Comparison of ENCODE assay signal across 11 cellular contexts in the genomic region with DNA sequence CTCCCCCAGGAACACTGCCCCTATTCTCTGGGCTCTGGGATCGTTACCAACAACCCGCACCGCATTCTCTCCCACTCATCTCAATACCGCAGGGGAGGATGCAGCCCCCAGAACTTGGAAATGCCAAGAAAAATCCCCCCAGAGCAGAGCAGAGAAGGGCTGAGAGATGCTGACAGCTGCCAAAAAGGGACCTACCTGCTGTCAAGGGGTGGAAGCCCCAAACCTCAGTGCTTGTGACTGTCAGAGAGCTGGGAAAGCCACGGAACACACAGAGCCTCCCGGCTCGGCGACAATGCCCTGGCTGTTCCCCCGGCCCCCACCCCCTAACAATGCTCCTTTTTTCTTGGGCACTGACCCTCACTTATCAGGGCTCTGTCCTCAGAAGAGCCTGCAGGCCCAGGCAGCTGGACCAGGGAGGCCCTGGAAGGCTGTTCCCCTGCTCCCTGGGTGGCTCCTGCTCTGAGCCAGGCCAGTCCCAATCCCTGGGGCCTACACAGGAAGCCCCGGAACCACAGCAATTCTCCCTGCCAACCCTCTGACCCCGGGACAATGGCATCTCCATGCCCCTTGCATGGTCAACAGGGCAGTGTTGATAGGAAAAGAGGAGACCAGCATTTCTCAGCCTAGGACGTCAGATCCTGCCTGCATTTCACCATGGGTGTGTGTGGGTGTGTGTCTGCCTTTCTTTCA.
DNase-seq lines count a peak whose midpoint lies in the region; ATAC-seq, FAIRE-seq and TF ChIP-seq lines count a peak whose summit lies in the region.
"Had no signal": no experiment of that assay in that cellular context is flagged by ENCODE, and none has a peak within 500 bp of the region (broad histone marks: within the 10 kb centered on the region; RNA-seq: fewer than 3 reads in every experiment).

No MANE protein-coding gene starts in this region.

- H3K9me3 ChIP-seq in fibroblast of lung (ENCODE audit: control insufficient read depth, insufficient read depth, low read depth, low read length): no peaks in the 10 kb centered on the region
- H3K9me3 ChIP-seq in osteoblast (ENCODE audit: low read depth, low read length): no peaks in the 10 kb centered on the region

- peak overlapping the region; percentile 37 for H3K9ac ChIP-seq in fibroblast of lung (ENCODE audit: insufficient read depth, low read length)

- peak overlapping the region; percentile 60 for H3K27ac Mint-ChIP-seq in activated CD8-positive, alpha-beta T cell treated with anti-CD3 and anti-CD28 coated beads for 36 hours
- peak overlapping the region in 2 of 7 donors; percentile 57 to 63 for H3K27ac Mint-ChIP-seq in CD14-positive monocyte
- no peak overlapping the region for H3K27ac Mint-ChIP-seq in activated T-helper 1 cell treated with anti-CD3 and anti-CD28 coated beads, Interleukin-12 subunit alpha, Interleukin-12 subunit beta, Interleukin-2, Interleukin-4 antibody, amounts not matched to agents 30 ng/mL and 10 ng/mL and 1 ng/mL, durations not matched to agents 14 hours and 24 hours and 36 hours
- H3K27ac Mint-ChIP-seq: nephron progenitor cell had no signal

- H2AFZ ChIP-seq in fibroblast of lung (ENCODE audit: low read length) (no peak overlapping the region), osteoblast (ENCODE audit: low read length) (no peak overlapping the region)

- H3K4me1 ChIP-seq in fibroblast of lung (ENCODE audit: control insufficient read depth, extremely low read depth, insufficient read depth, low read length) (peaks cover 12% of the 10 kb centered on the region), osteoblast (ENCODE audit: insufficient read depth, low read length) (peaks cover 20% of the 10 kb centered on the region)

- peaks cover 76% of the 10 kb centered on the region for H3K4me1 Mint-ChIP-seq in activated CD8-positive, alpha-beta T cell treated with anti-CD3 and anti-CD28 coated beads for 36 hours (ENCODE audit: low read depth)
- H3K4me1 Mint-ChIP-seq in CD14-positive monocyte: peaks cover 72% of the 10 kb centered on the region
- peaks cover 19% of the 10 kb centered on the region for H3K4me1 Mint-ChIP-seq in activated T-helper 1 cell treated with anti-CD3 and anti-CD28 coated beads, Interleukin-12 subunit alpha, Interleukin-12 subunit beta, Interleukin-2, Interleukin-4 antibody, amounts not matched to agents 30 ng/mL and 10 ng/mL and 1 ng/mL, durations not matched to agents 14 hours and 24 hours and 36 hours (ENCODE audit: low read depth)

- H3K36me3 ChIP-seq in fibroblast of lung (ENCODE audit: control insufficient read depth, insufficient read depth, low read length) (no peaks in the 10 kb centered on the region), osteoblast (ENCODE audit: insufficient read depth, low read length) (no peaks in the 10 kb centered on the region)

- no peak overlapping the region for H3K4me3 Mint-ChIP-seq in activated CD8-positive, alpha-beta T cell treated with anti-CD3 and anti-CD28 coated beads for 36 hours
- no peak overlapping the region for H3K4me3 Mint-ChIP-seq in CD14-positive monocyte
- H3K4me3 Mint-ChIP-seq in activated T-helper 1 cell treated with anti-CD3 and anti-CD28 coated beads, Interleukin-12 subunit alpha, Interleukin-12 subunit beta, Interleukin-2, Interleukin-4 antibody, amounts not matched to agents 30 ng/mL and 10 ng/mL and 1 ng/mL, durations not matched to agents 14 hours and 24 hours and 36 hours: no peak overlapping the region
- H3K4me3 Mint-ChIP-seq: nephron progenitor cell had no signal

- H3K27me3 Mint-ChIP-seq in activated CD8-positive, alpha-beta T cell treated with anti-CD3 and anti-CD28 coated beads for 36 hours: no peaks in the 10 kb centered on the region
- H3K27me3 Mint-ChIP-seq in CD14-positive monocyte (ENCODE audit: low read depth in 3 of 3): peaks cover 0 to 5% (median 0%) of the 10 kb centered on the region in 3 donors
- H3K27me3 Mint-ChIP-seq in activated T-helper 1 cell treated with anti-CD3 and anti-CD28 coated beads, Interleukin-12 subunit alpha, Interleukin-12 subunit beta, Interleukin-2, Interleukin-4 antibody, amounts not matched to agents 30 ng/mL and 10 ng/mL and 1 ng/mL, durations not matched to agents 14 hours and 24 hours and 36 hours (ENCODE audit: insufficient read depth): no peaks in the 10 kb centered on the region

- H3K79me2 ChIP-seq in fibroblast of lung (ENCODE audit: control insufficient read depth, insufficient read depth, low read length) (no peaks in the 10 kb centered on the region), osteoblast (ENCODE audit: insufficient read depth, low read length) (no peaks in the 10 kb centered on the region)

- TF ChIP-seq POLR2A in GM12892 (IDR thresholded peaks at IDR 0.05; ENCODE audit: low read depth, low read length): no peak

- no peaks in the 10 kb centered on the region for H3K36me3 Mint-ChIP-seq in activated CD8-positive, alpha-beta T cell treated with anti-CD3 and anti-CD28 coated beads for 36 hours (ENCODE audit: low read depth)
- H3K36me3 Mint-ChIP-seq in CD14-positive monocyte: peaks cover 5 to 11% of the 10 kb centered on the region in 2 donors
- H3K36me3 Mint-ChIP-seq in activated T-helper 1 cell treated with anti-CD3 and anti-CD28 coated beads, Interleukin-12 subunit alpha, Interleukin-12 subunit beta, Interleukin-2, Interleukin-4 antibody, amounts not matched to agents 30 ng/mL and 10 ng/mL and 1 ng/mL, durations not matched to agents 14 hours and 24 hours and 36 hours (ENCODE audit: low read depth): no peaks in the 10 kb centered on the region

- intact Hi-C loops in activated CD8-positive, alpha-beta T cell treated with anti-CD3 and anti-CD28 coated beads for 36 hours (cut with micrococcal nuclease): no loop called here
- intact Hi-C loops in CD14-positive monocyte (cut with micrococcal nuclease): no loop called here
- intact Hi-C loops in activated T-helper 1 cell treated with anti-CD3 and anti-CD28 coated beads, Interleukin-12 subunit alpha, Interleukin-12 subunit beta, Interleukin-2, Interleukin-4 antibody, amounts not matched to agents 30 ng/mL and 10 ng/mL and 1 ng/mL, durations not matched to agents 14 hours and 24 hours and 36 hours (cut with micrococcal nuclease): no loop called here

- FAIRE-seq in GM12892 (lab: Jason Lieb, UNC): no peak
- FAIRE-seq: D721Med had no signal

- TF ChIP-seq CTCF in activated CD8-positive, alpha-beta T cell treated with anti-CD3 and anti-CD28 coated beads for 36 hours (IDR thresholded peaks at IDR 0.05): no peak
- TF ChIP-seq CTCF in fibroblast of lung (conservative IDR thresholded peaks at IDR 0.05 in 1 of 2, IDR thresholded peaks at IDR 0.05 in 1 of 2; ENCODE audit: low read depth in 1 of 2, low read length in 2 of 2) (no peak), osteoblast (IDR thresholded peaks at IDR 0.05; ENCODE audit: extremely low read depth, low read depth, low read length) (no peak), CD14-positive monocyte (IDR thresholded peaks at IDR 0.05) (no peak)

- no peaks in the 10 kb centered on the region for H3K27me3 ChIP-seq in fibroblast of lung (ENCODE audit: control insufficient read depth, insufficient read depth, low read length)
- no peaks in the 10 kb centered on the region for H3K27me3 ChIP-seq in osteoblast (ENCODE audit: insufficient read depth, low read length)

- peak overlapping the region; percentile 38 for H3K27ac ChIP-seq in fibroblast of lung (ENCODE audit: insufficient read depth, low read length)
- peak overlapping the region; percentile 50 for H3K27ac ChIP-seq in osteoblast (ENCODE audit: low read depth, low read length)

- H4K20me1 ChIP-seq in fibroblast of lung (ENCODE audit: control insufficient read depth, extremely low read depth, insufficient read depth, low read length) (no peaks in the 10 kb centered on the region), osteoblast (ENCODE audit: insufficient read depth, low read length) (peaks cover 4% of the 10 kb centered on the region)

- POLR2A ChIA-PET in activated CD8-positive, alpha-beta T cell treated with anti-CD3 and anti-CD28 coated beads for 36 hours (lab: Charles Lee): interaction anchor here (0.6 kb wide), 1 partner anchor 49 kb away, joined by 3 read pairs; no protein-coding TSS in a partner anchor

- ATAC-seq in activated CD8-positive, alpha-beta T cell treated with anti-CD3 and anti-CD28 coated beads for 36 hours: no peak

- no peaks in the 10 kb centered on the region for H3K9me3 Mint-ChIP-seq in activated CD8-positive, alpha-beta T cell treated with anti-CD3 and anti-CD28 coated beads for 36 hours
- H3K9me3 Mint-ChIP-seq in CD14-positive monocyte: no peaks in the 10 kb centered on the region
- no peaks in the 10 kb centered on the region for H3K9me3 Mint-ChIP-seq in activated T-helper 1 cell treated with anti-CD3 and anti-CD28 coated beads, Interleukin-12 subunit alpha, Interleukin-12 subunit beta, Interleukin-2, Interleukin-4 antibody, amounts not matched to agents 30 ng/mL and 10 ng/mL and 1 ng/mL, durations not matched to agents 14 hours and 24 hours and 36 hours
- H3K9me3 Mint-ChIP-seq: nephron progenitor cell had no signal

- H3K4me2 ChIP-seq in fibroblast of lung (ENCODE audit: extremely low read depth, insufficient read depth, low read length): no peak overlapping the region
- H3K4me2 ChIP-seq in osteoblast (ENCODE audit: insufficient read depth, low read length): peak overlapping the region; percentile 24

- DNase-seq in CD1c-positive myeloid dendritic cell (ENCODE audit: extremely low spot score) (peak; percentile 37), fibroblast of lung (ENCODE audit: low read depth in 2 of 2) (peak; percentile 18 to 28), osteoblast (ENCODE audit: insufficient read length, low spot score, missing footprints) (peak; percentile 80), NCI-H1048 (lab: John Stamatoyannopoulos, UW) (no peak), GM12892 (ENCODE audit: insufficient read length) (no peak), CD14-positive monocyte (ENCODE audit: low spot score) (no peak)
- DNase-seq in activated CD8-positive, alpha-beta T cell treated with anti-CD3 and anti-CD28 coated beads for 36 hours: no peak
- no peak for DNase-seq in activated T-helper 1 cell treated with anti-CD3 and anti-CD28 coated beads, Interleukin-12 subunit alpha, Interleukin-12 subunit beta, Interleukin-2, Interleukin-4 antibody, amounts not matched to agents 30 ng/mL and 10 ng/mL and 1 ng/mL, durations not matched to agents 14 hours and 24 hours and 36 hours (ENCODE audit: low spot score)
- DNase-seq: PC-3 had no signal

- no peak overlapping the region for H3K4me3 ChIP-seq in fibroblast of lung (replicated peaks in 1 of 4; ENCODE audit: control extremely low read depth in 1 of 4, insufficient read depth in 1 of 4, low read depth in 3 of 4, low read length in 4 of 4)
- no peak overlapping the region for H3K4me3 ChIP-seq in osteoblast (ENCODE audit: insufficient read depth, low read length)

- CTCF ChIA-PET in activated CD8-positive, alpha-beta T cell treated with anti-CD3 and anti-CD28 coated beads for 36 hours (lab: Charles Lee): interaction anchor here (1.4 to 5.1 kb wide), 3 partner anchors 11 to 77 kb away, joined by 3 to 39 read pairs (median 12); partner anchors contain the start of gene ITPK1

Comparison
In these comparisons a context has a peak if more than half of its experiments do, and no peak if none do; other contexts are left out.
1. DNase-seq: peak in CD1c-positive myeloid dendritic cell (single experiment), fibroblast of lung (2 of 2) and osteoblast (single experiment); none in activated CD8-positive, alpha-beta T cell treated with anti-CD3 and anti-CD28 coated beads for 36 hours (single experiment), NCI-H1048 (single experiment), GM12892 (single experiment), CD14-positive monocyte (single experiment) and activated T-helper 1 cell treated with anti-CD3 and anti-CD28 coated beads, Interleukin-12 subunit alpha, Interleukin-12 subunit beta, Interleukin-2, Interleukin-4 antibody, amounts not matched to agents 30 ng/mL and 10 ng/mL and 1 ng/mL, durations not matched to agents 14 hours and 24 hours and 36 hours (single experiment).